ENCODE assay signal across 1 cellular context in genomic region chr18:78073275-78073674, GRCh38.
TF ChIP-seq lines count a peak whose summit lies in the region.

No MANE protein-coding gene starts in this region.

TF ChIP-seq in liver, 16 proteins besides CTCF, POLR2A, EP300 and RAD21:
- TF ChIP-seq REST (IDR thresholded peaks at IDR 0.05) (no peak), SP1 (IDR thresholded peaks at IDR 0.05) (no peak), MAX (IDR thresholded peaks at IDR 0.05) (no peak), GABPA (IDR thresholded peaks at IDR 0.05 in 1 of 2, conservative IDR thresholded peaks at IDR 0.05 in 1 of 2) (no peak), FOXA2 (IDR thresholded peaks at IDR 0.05) (no peak), HNF4A (conservative IDR thresholded peaks at IDR 0.05) (no peak), EGR1 (IDR thresholded peaks at IDR 0.05; ENCODE audit: low read depth in 2 of 2) (no peak), ZBTB33 (IDR thresholded peaks at IDR 0.05) (no peak), ATF3 (IDR thresholded peaks at IDR 0.05) (no peak), YY1 (IDR thresholded peaks at IDR 0.05) (no peak), JUND (IDR thresholded peaks at IDR 0.05) (no peak), FOXA1 (IDR thresholded peaks at IDR 0.05) (no peak), NR2F2 (IDR thresholded peaks at IDR 0.05) (no peak), TAF1 (conservative IDR thresholded peaks at IDR 0.05) (no peak), HNF4G (IDR thresholded peaks at IDR 0.05) (no peak), RXRA (IDR thresholded peaks at IDR 0.05) (no peak)
